In the genomic region with DNA sequence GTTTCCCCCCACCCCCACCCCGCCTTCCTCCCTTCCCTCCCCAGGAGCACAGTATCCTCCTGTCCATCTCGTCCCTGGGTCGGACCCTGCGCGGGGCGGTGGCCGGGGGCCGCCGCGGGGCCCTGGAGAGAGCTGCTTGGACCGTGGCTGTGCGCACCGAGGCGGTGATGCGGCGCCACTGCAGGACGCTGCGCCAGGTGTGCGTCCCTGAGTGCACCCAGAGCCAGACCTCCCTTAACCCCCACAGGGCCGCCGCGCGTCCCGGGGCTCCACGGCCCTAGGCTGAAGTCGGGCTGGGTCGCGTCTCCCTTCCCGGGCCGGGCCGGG, we compare ENCODE assay signal across 1 cellular context.
A peak's percentile ranks its signal among the peaks of the same experiment; 100 is the strongest.
TF ChIP-seq lines count a peak whose summit lies in the region.

No MANE protein-coding gene starts in this region.

TF ChIP-seq in HepG2, 621 proteins besides CTCF, POLR2A, EP300 and RAD21:
- TF ChIP-seq RORA (CRISPR knock-in tag; IDR thresholded peaks at IDR 0.05) = no peak
- peak; percentile 1 for TF ChIP-seq AGO1 (IDR thresholded peaks at IDR 0.05; ENCODE audit: low read depth, low read length, poor library complexity, severe bottlenecking)
- no peak for TF ChIP-seq YEATS4 (CRISPR knock-in tag; IDR thresholded peaks at IDR 0.05; ENCODE audit: borderline replicate concordance)
- TF ChIP-seq, protein P1, sequence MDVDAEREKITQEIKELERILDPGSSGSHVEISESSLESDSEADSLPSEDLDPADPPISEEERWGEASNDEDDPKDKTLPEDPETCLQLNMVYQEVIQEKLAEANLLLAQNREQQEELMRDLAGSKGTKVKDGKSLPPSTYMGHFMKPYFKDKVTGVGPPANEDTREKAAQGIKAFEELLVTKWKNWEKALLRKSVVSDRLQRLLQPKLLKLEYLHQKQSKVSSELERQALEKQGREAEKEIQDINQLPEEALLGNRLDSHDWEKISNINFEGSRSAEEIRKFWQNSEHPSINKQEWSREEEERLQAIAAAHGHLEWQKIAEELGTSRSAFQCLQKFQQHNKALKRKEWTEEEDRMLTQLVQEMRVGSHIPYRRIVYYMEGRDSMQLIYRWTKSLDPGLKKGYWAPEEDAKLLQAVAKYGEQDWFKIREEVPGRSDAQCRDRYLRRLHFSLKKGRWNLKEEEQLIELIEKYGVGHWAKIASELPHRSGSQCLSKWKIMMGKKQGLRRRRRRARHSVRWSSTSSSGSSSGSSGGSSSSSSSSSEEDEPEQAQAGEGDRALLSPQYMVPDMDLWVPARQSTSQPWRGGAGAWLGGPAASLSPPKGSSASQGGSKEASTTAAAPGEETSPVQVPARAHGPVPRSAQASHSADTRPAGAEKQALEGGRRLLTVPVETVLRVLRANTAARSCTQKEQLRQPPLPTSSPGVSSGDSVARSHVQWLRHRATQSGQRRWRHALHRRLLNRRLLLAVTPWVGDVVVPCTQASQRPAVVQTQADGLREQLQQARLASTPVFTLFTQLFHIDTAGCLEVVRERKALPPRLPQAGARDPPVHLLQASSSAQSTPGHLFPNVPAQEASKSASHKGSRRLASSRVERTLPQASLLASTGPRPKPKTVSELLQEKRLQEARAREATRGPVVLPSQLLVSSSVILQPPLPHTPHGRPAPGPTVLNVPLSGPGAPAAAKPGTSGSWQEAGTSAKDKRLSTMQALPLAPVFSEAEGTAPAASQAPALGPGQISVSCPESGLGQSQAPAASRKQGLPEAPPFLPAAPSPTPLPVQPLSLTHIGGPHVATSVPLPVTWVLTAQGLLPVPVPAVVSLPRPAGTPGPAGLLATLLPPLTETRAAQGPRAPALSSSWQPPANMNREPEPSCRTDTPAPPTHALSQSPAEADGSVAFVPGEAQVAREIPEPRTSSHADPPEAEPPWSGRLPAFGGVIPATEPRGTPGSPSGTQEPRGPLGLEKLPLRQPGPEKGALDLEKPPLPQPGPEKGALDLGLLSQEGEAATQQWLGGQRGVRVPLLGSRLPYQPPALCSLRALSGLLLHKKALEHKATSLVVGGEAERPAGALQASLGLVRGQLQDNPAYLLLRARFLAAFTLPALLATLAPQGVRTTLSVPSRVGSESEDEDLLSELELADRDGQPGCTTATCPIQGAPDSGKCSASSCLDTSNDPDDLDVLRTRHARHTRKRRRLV (CRISPR knock-in tag; IDR thresholded peaks at IDR 0.05) = no peak
- no peak for TF ChIP-seq ZFP36L1 (CRISPR knock-in tag; IDR thresholded peaks at IDR 0.05)
- TF ChIP-seq RCOR2 (CRISPR knock-in tag; IDR thresholded peaks at IDR 0.05) = no peak
- no peak for TF ChIP-seq FOXM1 (CRISPR knock-in tag; IDR thresholded peaks at IDR 0.05)
- peak; percentile 47 for TF ChIP-seq AGO2 (optimal IDR thresholded peaks at IDR 0.05; ENCODE audit: low read depth, low read length)
- no peak for TF ChIP-seq CREB3 (CRISPR knock-in tag; IDR thresholded peaks at IDR 0.05)
- TF ChIP-seq, protein P2, sequence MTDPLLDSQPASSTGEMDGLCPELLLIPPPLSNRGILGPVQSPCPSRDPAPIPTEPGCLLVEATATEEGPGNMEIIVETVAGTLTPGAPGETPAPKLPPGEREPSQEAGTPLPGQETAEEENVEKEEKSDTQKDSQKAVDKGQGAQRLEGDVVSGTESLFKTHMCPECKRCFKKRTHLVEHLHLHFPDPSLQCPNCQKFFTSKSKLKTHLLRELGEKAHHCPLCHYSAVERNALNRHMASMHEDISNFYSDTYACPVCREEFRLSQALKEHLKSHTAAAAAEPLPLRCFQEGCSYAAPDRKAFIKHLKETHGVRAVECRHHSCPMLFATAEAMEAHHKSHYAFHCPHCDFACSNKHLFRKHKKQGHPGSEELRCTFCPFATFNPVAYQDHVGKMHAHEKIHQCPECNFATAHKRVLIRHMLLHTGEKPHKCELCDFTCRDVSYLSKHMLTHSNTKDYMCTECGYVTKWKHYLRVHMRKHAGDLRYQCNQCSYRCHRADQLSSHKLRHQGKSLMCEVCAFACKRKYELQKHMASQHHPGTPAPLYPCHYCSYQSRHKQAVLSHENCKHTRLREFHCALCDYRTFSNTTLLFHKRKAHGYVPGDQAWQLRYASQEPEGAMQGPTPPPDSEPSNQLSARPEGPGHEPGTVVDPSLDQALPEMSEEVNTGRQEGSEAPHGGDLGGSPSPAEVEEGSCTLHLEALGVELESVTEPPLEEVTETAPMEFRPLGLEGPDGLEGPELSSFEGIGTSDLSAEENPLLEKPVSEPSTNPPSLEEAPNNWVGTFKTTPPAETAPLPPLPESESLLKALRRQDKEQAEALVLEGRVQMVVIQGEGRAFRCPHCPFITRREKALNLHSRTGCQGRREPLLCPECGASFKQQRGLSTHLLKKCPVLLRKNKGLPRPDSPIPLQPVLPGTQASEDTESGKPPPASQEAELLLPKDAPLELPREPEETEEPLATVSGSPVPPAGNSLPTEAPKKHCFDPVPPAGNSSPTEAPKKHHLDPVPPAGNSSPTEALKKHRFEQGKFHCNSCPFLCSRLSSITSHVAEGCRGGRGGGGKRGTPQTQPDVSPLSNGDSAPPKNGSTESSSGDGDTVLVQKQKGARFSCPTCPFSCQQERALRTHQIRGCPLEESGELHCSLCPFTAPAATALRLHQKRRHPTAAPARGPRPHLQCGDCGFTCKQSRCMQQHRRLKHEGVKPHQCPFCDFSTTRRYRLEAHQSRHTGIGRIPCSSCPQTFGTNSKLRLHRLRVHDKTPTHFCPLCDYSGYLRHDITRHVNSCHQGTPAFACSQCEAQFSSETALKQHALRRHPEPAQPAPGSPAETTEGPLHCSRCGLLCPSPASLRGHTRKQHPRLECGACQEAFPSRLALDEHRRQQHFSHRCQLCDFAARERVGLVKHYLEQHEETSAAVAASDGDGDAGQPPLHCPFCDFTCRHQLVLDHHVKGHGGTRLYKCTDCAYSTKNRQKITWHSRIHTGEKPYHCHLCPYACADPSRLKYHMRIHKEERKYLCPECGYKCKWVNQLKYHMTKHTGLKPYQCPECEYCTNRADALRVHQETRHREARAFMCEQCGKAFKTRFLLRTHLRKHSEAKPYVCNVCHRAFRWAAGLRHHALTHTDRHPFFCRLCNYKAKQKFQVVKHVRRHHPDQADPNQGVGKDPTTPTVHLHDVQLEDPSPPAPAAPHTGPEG (CRISPR knock-in tag; IDR thresholded peaks at IDR 0.05) = no peak
- no peak for TF ChIP-seq ERF (CRISPR knock-in tag; IDR thresholded peaks at IDR 0.05)
- peak; percentile 69 for TF ChIP-seq RBFOX2 (IDR thresholded peaks at IDR 0.05; ENCODE audit: low read depth, low read length)
- no peak for TF ChIP-seq KAT8 (CRISPR knock-in tag; IDR thresholded peaks at IDR 0.05)
- TF ChIP-seq ZSCAN21 (CRISPR knock-in tag; IDR thresholded peaks at IDR 0.05; ENCODE audit: borderline replicate concordance) = no peak
- TF ChIP-seq, protein P3, sequence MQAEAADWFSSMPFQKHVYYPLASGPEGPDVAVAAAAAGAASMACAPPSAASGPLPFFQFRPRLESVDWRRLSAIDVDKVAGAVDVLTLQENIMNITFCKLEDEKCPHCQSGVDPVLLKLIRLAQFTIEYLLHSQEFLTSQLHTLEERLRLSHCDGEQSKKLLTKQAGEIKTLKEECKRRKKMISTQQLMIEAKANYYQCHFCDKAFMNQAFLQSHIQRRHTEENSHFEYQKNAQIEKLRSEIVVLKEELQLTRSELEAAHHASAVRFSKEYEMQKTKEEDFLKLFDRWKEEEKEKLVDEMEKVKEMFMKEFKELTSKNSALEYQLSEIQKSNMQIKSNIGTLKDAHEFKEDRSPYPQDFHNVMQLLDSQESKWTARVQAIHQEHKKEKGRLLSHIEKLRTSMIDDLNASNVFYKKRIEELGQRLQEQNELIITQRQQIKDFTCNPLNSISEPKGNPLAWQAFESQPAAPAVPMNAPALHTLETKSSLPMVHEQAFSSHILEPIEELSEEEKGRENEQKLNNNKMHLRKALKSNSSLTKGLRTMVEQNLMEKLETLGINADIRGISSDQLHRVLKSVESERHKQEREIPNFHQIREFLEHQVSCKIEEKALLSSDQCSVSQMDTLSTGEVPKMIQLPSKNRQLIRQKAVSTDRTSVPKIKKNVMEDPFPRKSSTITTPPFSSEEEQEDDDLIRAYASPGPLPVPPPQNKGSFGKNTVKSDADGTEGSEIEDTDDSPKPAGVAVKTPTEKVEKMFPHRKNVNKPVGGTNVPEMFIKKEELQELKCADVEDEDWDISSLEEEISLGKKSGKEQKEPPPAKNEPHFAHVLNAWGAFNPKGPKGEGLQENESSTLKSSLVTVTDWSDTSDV (CRISPR knock-in tag; IDR thresholded peaks at IDR 0.05) = no peak
TF ChIP-seq in HepG2: peak in this region for 3.
